In the genomic region with DNA sequence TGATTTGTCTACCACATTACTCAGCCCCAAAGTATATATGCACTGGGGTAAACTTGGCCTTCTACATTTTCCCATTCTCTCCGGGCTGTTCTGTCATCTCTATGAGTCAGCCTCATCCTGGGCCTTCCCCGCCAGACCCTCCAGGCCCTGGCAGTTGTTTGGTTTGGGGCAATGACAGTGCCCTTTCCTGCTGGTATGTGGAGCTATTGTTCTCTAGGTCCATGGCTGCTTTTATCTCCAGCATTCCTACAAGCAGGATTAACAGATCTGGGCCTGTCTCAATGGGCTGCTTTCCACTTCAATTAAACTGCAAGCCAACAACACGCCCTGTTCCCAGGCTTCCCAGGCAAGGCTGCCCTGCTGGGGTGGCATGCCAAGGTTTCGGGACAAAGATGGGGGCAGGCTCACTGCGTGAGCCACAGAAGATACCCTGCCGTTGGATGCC, we compare ENCODE assay signal across 11 cellular contexts.
DNase-seq lines count a peak whose midpoint lies in the region; ATAC-seq and TF ChIP-seq lines count a peak whose summit lies in the region.
"Had no signal": no experiment of that assay in that cellular context is flagged by ENCODE, and none has a peak within 500 bp of the region (broad histone marks: within the 10 kb centered on the region; RNA-seq: fewer than 3 reads in every experiment).

No MANE protein-coding gene starts in this region.

- no peak overlapping the region for H3K4me3 Mint-ChIP-seq in activated CD4-positive, alpha-beta T cell treated with anti-CD3 and anti-CD28 coated beads for 36 hours
- H3K4me3 Mint-ChIP-seq: stimulated activated naive CD8-positive, alpha-beta T cell treated with anti-CD3 and anti-CD28 coated beads, Interleukin-15, Interleukin-2, amounts not matched to agents 100 ng/mL and 50 ng/mL, for 24 hours had no signal

- H3K4me1 Mint-ChIP-seq in activated CD4-positive, alpha-beta T cell treated with anti-CD3 and anti-CD28 coated beads for 36 hours = no peaks in the 10 kb centered on the region

- no peak overlapping the region for H3K4me3 ChIP-seq in cardiac fibroblast (replicated peaks in 1 of 2; ENCODE audit: low read depth in 2 of 2, low read length in 2 of 2)
- H3K4me3 ChIP-seq: HAP-1 had no signal

- no peak for TF ChIP-seq RAD21 in Ishikawa (IDR thresholded peaks at IDR 0.05; ENCODE audit: low read depth)

- no peak for TF ChIP-seq CTCF in cardiac fibroblast (IDR thresholded peaks at IDR 0.05; ENCODE audit: low read depth, low read length)

- DNase-seq in cardiac fibroblast (ENCODE audit: low read depth in 2 of 2) = peak; percentile 55 to 80
- DNase-seq in iPS-NIHi7 (ENCODE audit: extremely low spot score) = peak; percentile 69
- DNase-seq in ureter (ENCODE audit: low spot score) = peak; percentile 49
- DNase-seq in activated CD4-positive, alpha-beta T cell treated with anti-CD3 and anti-CD28 coated beads for 36 hours = no peak
- no peak for DNase-seq in activated CD4-positive, alpha-beta T cell treated with anti-CD3 and anti-CD28 coated beads for 48 hours
- DNase-seq in NK-92 treated with Interleukin-12 subunit alpha and Interleukin-12 subunit beta, amount 100 ng/mL, for 24 hours (lab: John Stamatoyannopoulos, UW) = no peak

- no peak overlapping the region for H3K27ac Mint-ChIP-seq in activated CD4-positive, alpha-beta T cell treated with anti-CD3 and anti-CD28 coated beads for 36 hours
- H3K27ac Mint-ChIP-seq: stimulated activated naive CD8-positive, alpha-beta T cell treated with anti-CD3 and anti-CD28 coated beads, Interleukin-15, Interleukin-2, amounts not matched to agents 100 ng/mL and 50 ng/mL, for 24 hours had no signal

- CTCF ChIA-PET in activated CD4-positive, alpha-beta T cell treated with anti-CD3 and anti-CD28 coated beads for 36 hours (lab: Charles Lee) = no interaction called here

- POLR2A ChIA-PET in activated CD4-positive, alpha-beta T cell treated with anti-CD3 and anti-CD28 coated beads for 36 hours (lab: Charles Lee) = no interaction called here

- no peak for ATAC-seq in activated CD4-positive, alpha-beta T cell treated with anti-CD3 and anti-CD28 coated beads for 36 hours
- ATAC-seq in GM21423 (IDR thresholded peaks at IDR 0.05; ENCODE audit: unreplicated experiment) = no peak
- ATAC-seq: HepG2 had no signal

- no peaks in the 10 kb centered on the region for H3K36me3 Mint-ChIP-seq in activated CD4-positive, alpha-beta T cell treated with anti-CD3 and anti-CD28 coated beads for 36 hours (ENCODE audit: low read depth)

- peak; percentile 94 for TF ChIP-seq EP300 in Ishikawa (IDR thresholded peaks at IDR 0.05; ENCODE audit: borderline replicate concordance)

- H3K27me3 Mint-ChIP-seq in activated CD4-positive, alpha-beta T cell treated with anti-CD3 and anti-CD28 coated beads for 36 hours = peaks cover 7% of the 10 kb centered on the region

- H3K9me3 Mint-ChIP-seq in activated CD4-positive, alpha-beta T cell treated with anti-CD3 and anti-CD28 coated beads for 36 hours (ENCODE audit: low read depth) = no peaks in the 10 kb centered on the region

- intact Hi-C loops in activated CD4-positive, alpha-beta T cell treated with anti-CD3 and anti-CD28 coated beads for 36 hours (cut with DNase I, micrococcal nuclease) = no loop called here

TF ChIP-seq in Ishikawa, 13 proteins besides CTCF, POLR2A, EP300 and RAD21:
- no peak for TF ChIP-seq EGR1 (IDR thresholded peaks at IDR 0.05)
- peak; percentile 92 for TF ChIP-seq TEAD4 (IDR thresholded peaks at IDR 0.05)
- TF ChIP-seq CEBPB (IDR thresholded peaks at IDR 0.05) = no peak
- TF ChIP-seq, protein P1, sequence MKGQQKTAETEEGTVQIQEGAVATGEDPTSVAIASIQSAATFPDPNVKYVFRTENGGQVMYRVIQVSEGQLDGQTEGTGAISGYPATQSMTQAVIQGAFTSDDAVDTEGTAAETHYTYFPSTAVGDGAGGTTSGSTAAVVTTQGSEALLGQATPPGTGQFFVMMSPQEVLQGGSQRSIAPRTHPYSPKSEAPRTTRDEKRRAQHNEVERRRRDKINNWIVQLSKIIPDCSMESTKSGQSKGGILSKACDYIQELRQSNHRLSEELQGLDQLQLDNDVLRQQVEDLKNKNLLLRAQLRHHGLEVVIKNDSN (IDR thresholded peaks at IDR 0.05) = no peak
- no peak for TF ChIP-seq CREB1 (IDR thresholded peaks at IDR 0.05; ENCODE audit: low read depth)
- TF ChIP-seq TCF12 (IDR thresholded peaks at IDR 0.05; ENCODE audit: low read depth) = peak; percentile 84
- TF ChIP-seq, protein P2, sequence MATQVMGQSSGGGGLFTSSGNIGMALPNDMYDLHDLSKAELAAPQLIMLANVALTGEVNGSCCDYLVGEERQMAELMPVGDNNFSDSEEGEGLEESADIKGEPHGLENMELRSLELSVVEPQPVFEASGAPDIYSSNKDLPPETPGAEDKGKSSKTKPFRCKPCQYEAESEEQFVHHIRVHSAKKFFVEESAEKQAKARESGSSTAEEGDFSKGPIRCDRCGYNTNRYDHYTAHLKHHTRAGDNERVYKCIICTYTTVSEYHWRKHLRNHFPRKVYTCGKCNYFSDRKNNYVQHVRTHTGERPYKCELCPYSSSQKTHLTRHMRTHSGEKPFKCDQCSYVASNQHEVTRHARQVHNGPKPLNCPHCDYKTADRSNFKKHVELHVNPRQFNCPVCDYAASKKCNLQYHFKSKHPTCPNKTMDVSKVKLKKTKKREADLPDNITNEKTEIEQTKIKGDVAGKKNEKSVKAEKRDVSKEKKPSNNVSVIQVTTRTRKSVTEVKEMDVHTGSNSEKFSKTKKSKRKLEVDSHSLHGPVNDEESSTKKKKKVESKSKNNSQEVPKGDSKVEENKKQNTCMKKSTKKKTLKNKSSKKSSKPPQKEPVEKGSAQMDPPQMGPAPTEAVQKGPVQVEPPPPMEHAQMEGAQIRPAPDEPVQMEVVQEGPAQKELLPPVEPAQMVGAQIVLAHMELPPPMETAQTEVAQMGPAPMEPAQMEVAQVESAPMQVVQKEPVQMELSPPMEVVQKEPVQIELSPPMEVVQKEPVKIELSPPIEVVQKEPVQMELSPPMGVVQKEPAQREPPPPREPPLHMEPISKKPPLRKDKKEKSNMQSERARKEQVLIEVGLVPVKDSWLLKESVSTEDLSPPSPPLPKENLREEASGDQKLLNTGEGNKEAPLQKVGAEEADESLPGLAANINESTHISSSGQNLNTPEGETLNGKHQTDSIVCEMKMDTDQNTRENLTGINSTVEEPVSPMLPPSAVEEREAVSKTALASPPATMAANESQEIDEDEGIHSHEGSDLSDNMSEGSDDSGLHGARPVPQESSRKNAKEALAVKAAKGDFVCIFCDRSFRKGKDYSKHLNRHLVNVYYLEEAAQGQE (IDR thresholded peaks at IDR 0.05; ENCODE audit: low read depth) = no peak
- no peak for TF ChIP-seq TAF1 (IDR thresholded peaks at IDR 0.05; ENCODE audit: low read depth)
- TF ChIP-seq YY1 (IDR thresholded peaks at IDR 0.05; ENCODE audit: low read depth) = peak; percentile 18; the same call in 1 of the 2 replicates
- peak; percentile 85 for TF ChIP-seq NFIC (IDR thresholded peaks at IDR 0.05)
- TF ChIP-seq ZBTB7A (IDR thresholded peaks at IDR 0.05; ENCODE audit: low read depth) = no peak
- TF ChIP-seq FOXM1 (IDR thresholded peaks at IDR 0.05; ENCODE audit: borderline replicate concordance, low read depth) = peak; percentile 72; the same call in 1 of the 2 replicates
- TF ChIP-seq, protein P3, sequence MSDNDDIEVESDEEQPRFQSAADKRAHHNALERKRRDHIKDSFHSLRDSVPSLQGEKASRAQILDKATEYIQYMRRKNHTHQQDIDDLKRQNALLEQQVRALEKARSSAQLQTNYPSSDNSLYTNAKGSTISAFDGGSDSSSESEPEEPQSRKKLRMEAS (IDR thresholded peaks at IDR 0.05) = peak; percentile 17; the same call in 1 of the 2 replicates
TF ChIP-seq in Ishikawa: peak in this region for 6.

Comparison
In these comparisons a context has a peak if more than half of its experiments do, and no peak if none do; other contexts are left out.
1. DNase-seq: peak in cardiac fibroblast (2 of 2), iPS-NIHi7 (single experiment) and ureter (single experiment); none in activated CD4-positive, alpha-beta T cell treated with anti-CD3 and anti-CD28 coated beads for 36 hours (single experiment), activated CD4-positive, alpha-beta T cell treated with anti-CD3 and anti-CD28 coated beads for 48 hours (single experiment) and NK-92 treated with Interleukin-12 subunit alpha and Interleukin-12 subunit beta, amount 100 ng/mL, for 24 hours (single experiment).